ENCODE assay signal across 10 cellular contexts in the genomic region with DNA sequence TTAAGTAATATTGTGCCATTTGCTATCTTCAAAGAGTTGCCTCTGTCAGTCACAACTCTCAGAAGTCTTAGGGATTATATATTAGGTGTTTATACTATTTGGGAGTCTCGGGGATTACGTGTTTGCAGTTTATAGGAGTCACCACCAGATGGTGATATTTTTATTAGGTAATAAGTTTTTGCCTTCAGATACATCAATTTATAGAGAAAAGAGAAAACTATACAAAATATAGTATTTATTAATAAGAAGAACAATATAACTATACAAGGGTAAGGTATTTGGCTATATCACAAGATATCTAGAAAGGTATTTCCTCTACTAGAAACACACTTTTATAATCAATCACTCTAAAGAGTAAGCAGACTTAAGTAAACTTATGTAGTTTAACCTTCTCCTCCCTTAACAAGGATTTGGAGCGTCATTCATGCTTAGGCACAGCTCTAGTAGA. TPM values are rescaled to one million over a fixed set of nuclear protein-coding genes. Genes with fewer than 3 reads are reported as not detected.
DNase-seq lines count a peak whose midpoint lies in the region; TF ChIP-seq lines count a peak whose summit lies in the region.
"Had no signal": no experiment of that assay in that cellular context is flagged by ENCODE, and none has a peak within 500 bp of the region (broad histone marks: within the 10 kb centered on the region; RNA-seq: fewer than 3 reads in every experiment).

No MANE protein-coding gene starts in this region.

- H3K4me2 ChIP-seq in neural cell (ENCODE audit: low read length) = no peak overlapping the region

- TF ChIP-seq CTCF in HEK293 (tag by site-specific recombination; IDR thresholded peaks at IDR 0.05) = no peak
- TF ChIP-seq CTCF in colonic mucosa (IDR thresholded peaks at IDR 0.05) = peak; percentile 50
- TF ChIP-seq CTCF in neural cell (IDR thresholded peaks at IDR 0.05; ENCODE audit: poor library complexity, severe bottlenecking) = peak; percentile 67

- CTCF ChIA-PET in HEK293 (lab: Yijun Ruan, JAX) = interaction anchor here (0.6 to 0.7 kb wide), 3 partner anchors 48 to 806 kb away, joined by 3 to 4 read pairs (median 3); no protein-coding TSS in a partner anchor

- TF ChIP-seq EP300 in neural cell (conservative IDR thresholded peaks at IDR 0.05; ENCODE audit: poor library complexity, severe bottlenecking) = no peak

- intact Hi-C loops in colonic mucosa (cut with DNase I) = loop anchor here (10.0 kb wide), 1 partner anchor 990 kb away; no protein-coding TSS in a partner anchor

- H3K27me3 ChIP-seq in colonic mucosa = no peaks in the 10 kb centered on the region
- H3K27me3 ChIP-seq in neural cell (ENCODE audit: insufficient read depth, low read depth, low read length) = no peaks in the 10 kb centered on the region
- H3K27me3 ChIP-seq: neutrophil had no signal

- no peak overlapping the region for H3K9ac ChIP-seq in colonic mucosa (ENCODE audit: low read depth in 2 of 2, low read length in 2 of 2)
- no peak overlapping the region for H3K9ac ChIP-seq in neural cell (ENCODE audit: low read length)

- H3K79me2 ChIP-seq in neural cell (replicated peaks; ENCODE audit: insufficient read depth, low read length) = no peaks in the 10 kb centered on the region

- no peaks in the 10 kb centered on the region for H3K36me3 ChIP-seq in HEK293 (ENCODE audit: control insufficient read depth in 2 of 2, insufficient read depth in 1 of 2, low read length in 2 of 2)
- H3K36me3 ChIP-seq in colonic mucosa = no peaks in the 10 kb centered on the region
- no peaks in the 10 kb centered on the region for H3K36me3 ChIP-seq in neural cell (ENCODE audit: insufficient read depth, low read length)
- H3K36me3 ChIP-seq: neutrophil, SJSA1 had no signal

- TF ChIP-seq RAD21 in neural cell (conservative IDR thresholded peaks at IDR 0.05) = peak; percentile 72

- peak; percentile 52 for DNase-seq in DMS114 treated with DMSO at 0.1 percent for 48 hours (lab: John Stamatoyannopoulos, UW; ENCODE audit: unreplicated experiment)
- DNase-seq in NCI-H748 (lab: John Stamatoyannopoulos, UW; ENCODE audit: unreplicated experiment) = peak; percentile 39
- DNase-seq in colonic mucosa = no peak
- no peak for DNase-seq in GOT3 (lab: John Stamatoyannopoulos, UW)
- no peak for DNase-seq in islet precursor cell
- no peak for DNase-seq in activated effector memory CD4-positive, alpha-beta T cell treated with anti-CD3 and anti-CD28 coated beads, Interleukin-2, amount 50 U/mL, for 16 hours

- no peaks in the 10 kb centered on the region for H3K9me2 ChIP-seq in neural cell (ENCODE audit: insufficient read depth, low read length)

- no peak overlapping the region for H2AFZ ChIP-seq in neural cell (ENCODE audit: low read depth, low read length)

- H3K4me3 ChIP-seq in HEK293 (ENCODE audit: low read depth, low read length) (no peak overlapping the region), colonic mucosa (no peak overlapping the region), neural cell (ENCODE audit: low read length) (no peak overlapping the region)
- H3K4me3 ChIP-seq: SJSA1 had no signal

- H3K4me1 ChIP-seq in HEK293 (ENCODE audit: control insufficient read depth, insufficient read depth, low read length) (no peaks in the 10 kb centered on the region), colonic mucosa (no peaks in the 10 kb centered on the region)
- H3K4me1 ChIP-seq: SJSA1 had no signal

- H3F3A ChIP-seq in neural cell (ENCODE audit: insufficient read depth, low read length, poor library complexity, severe bottlenecking) = no peaks in the 10 kb centered on the region

- no peak overlapping the region for H3K27ac ChIP-seq in HEK293 (ENCODE audit: extremely low read depth, low read depth, low read length)
- no peak overlapping the region for H3K27ac ChIP-seq in colonic mucosa
- H3K27ac ChIP-seq in neural cell (ENCODE audit: low read length) = no peak overlapping the region
- H3K27ac ChIP-seq: neutrophil, SJSA1 had no signal

- H3K9me3 ChIP-seq in HEK293 (ENCODE audit: control insufficient read depth, insufficient read depth, low read depth, low read length) (no peaks in the 10 kb centered on the region), colonic mucosa (no peaks in the 10 kb centered on the region), neural cell (ENCODE audit: low read length) (no peaks in the 10 kb centered on the region)
- H3K9me3 ChIP-seq: neutrophil, SJSA1 had no signal

- POLR2A ChIA-PET in HEK293 (lab: Yijun Ruan, JAX) = no interaction called here

- H4K20me1 ChIP-seq in neural cell (ENCODE audit: insufficient read depth) = no peaks in the 10 kb centered on the region

TF ChIP-seq in HEK293, 187 proteins besides CTCF, POLR2A, EP300 and RAD21:
- TF ChIP-seq ZNF214 (tag by site-specific recombination; IDR thresholded peaks at IDR 0.05; ENCODE audit: borderline replicate concordance) = no peak
- peak; percentile 35; the same call in 1 of the 2 replicates for TF ChIP-seq ZNF654 (tag by site-specific recombination; IDR thresholded peaks at IDR 0.05; ENCODE audit: low read depth)

TF ChIP-seq in neural cell, 6 proteins besides CTCF, POLR2A, EP300 and RAD21:
- TF ChIP-seq TAF1 (IDR thresholded peaks at IDR 0.05; ENCODE audit: low read depth) (no peak), SMC3 (conservative IDR thresholded peaks at IDR 0.05; ENCODE audit: poor library complexity) (peak; percentile 81)

RNA-seq across cellular contexts. Expression of a gene that starts 10.7 kb away (rescaled TPM):
- total RNA-seq in colonic mucosa = 10 to 100 TPM; 40.7 to 51.8 TPM
- polyA plus RNA-seq in neural cell = 178 and 189 TPM in 2 replicates
- polyA minus RNA-seq in neural cell = 263 and 285 TPM in 2 replicates

Comparison
In these comparisons a context has a peak if more than half of its experiments do, and no peak if none do; other contexts are left out.
1. DNase-seq: peak in DMS114 treated with DMSO at 0.1 percent for 48 hours (single experiment) and NCI-H748 (single experiment); none in colonic mucosa (single experiment), GOT3 (single experiment), islet precursor cell (single experiment) and activated effector memory CD4-positive, alpha-beta T cell treated with anti-CD3 and anti-CD28 coated beads, Interleukin-2, amount 50 U/mL, for 16 hours (single experiment).